ENCODE assay signal across 3 cellular contexts in the genomic region with DNA sequence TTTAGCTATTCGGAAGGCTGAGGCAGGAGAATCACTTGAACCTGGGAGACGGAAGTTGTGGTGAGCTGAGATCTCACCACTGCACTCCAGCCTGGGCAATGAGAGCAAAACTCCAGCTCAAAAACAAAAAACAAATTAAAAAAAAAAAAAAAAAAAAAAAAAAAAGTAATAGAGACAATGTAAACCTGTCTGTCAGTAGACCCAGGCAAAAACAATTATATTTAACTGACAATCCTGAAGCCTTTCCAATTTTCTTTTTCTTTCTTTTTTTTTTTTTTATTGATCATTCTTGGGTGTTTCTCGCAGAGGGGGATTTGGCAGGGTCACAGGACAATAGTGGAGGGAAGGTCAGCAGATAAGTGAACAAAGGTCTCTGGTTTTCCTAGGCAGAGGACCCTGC.
DNase-seq lines count a peak whose midpoint lies in the region; ATAC-seq, FAIRE-seq and TF ChIP-seq lines count a peak whose summit lies in the region.
"Not testable (repeated sequence)": the region's sequence is repeated elsewhere in the genome, so short reads cannot be mapped to it uniquely, and the experiment has no call there.

No MANE protein-coding gene starts in this region.

- not testable (repeated sequence) for TF ChIP-seq RAD21 in GM12878 (IDR thresholded peaks at IDR 0.05; ENCODE audit: insufficient read depth, low read depth, low read length); K562 (CRISPR knock-in tag; conservative IDR thresholded peaks at IDR 0.05 in 1 of 2, IDR thresholded peaks at IDR 0.05 in 1 of 2)

- not testable (repeated sequence) for BruUV-seq in GM12878 (replicated peaks; lab: Mats Ljungman, UMichigan); K562 (replicated peaks; lab: Mats Ljungman, UMichigan)

- not testable (repeated sequence) for DNase-seq in HEK293T (ENCODE audit: extremely low spot score); GM12878 (ENCODE audit: low read depth, low spot score); K562 (ENCODE audit: extremely low read depth in 1 of 4, low spot score in 3 of 4)

- H3K79me2 ChIP-seq in GM12878 (ENCODE audit: control insufficient read depth, insufficient read depth, low read length); K562 (ENCODE audit: control insufficient read depth, insufficient read depth, low read length): not testable (repeated sequence)

- POLR2A ChIA-PET in HEK293T (lab: Yijun Ruan, JAX); K562 (lab: Yijun Ruan, JAX): not testable (repeated sequence)
- POLR2A ChIA-PET in GM12878 (lab: Charles Lee): interaction anchor here (0.6 to 1.2 kb wide), 2 partner anchors 9 to 76 kb away, joined by 3 to 4 read pairs; no protein-coding TSS in a partner anchor

- not testable (repeated sequence) for H3K4me1 ChIP-seq in GM12878 (ENCODE audit: control insufficient read depth, insufficient read depth, low read length)
- H3K4me1 ChIP-seq in K562 (replicated peaks in 1 of 2; ENCODE audit: control insufficient read depth in 2 of 2, insufficient read depth in 2 of 2, low read length in 2 of 2): peaks cover 15 to 22% of the 10 kb centered on the region in 2 experiments

- H4K20me1 ChIP-seq in GM12878 (ENCODE audit: control insufficient read depth, insufficient read depth); K562 (replicated peaks; ENCODE audit: control insufficient read depth, insufficient read depth, low read length): not testable (repeated sequence)

- H3K36me3 ChIP-seq in GM12878 (ENCODE audit: control insufficient read depth in 2 of 2, insufficient read depth in 2 of 2, low read length in 1 of 2); K562 (ENCODE audit: control insufficient read depth, insufficient read depth, low read length): not testable (repeated sequence)

- H3K9ac ChIP-seq in GM12878 (ENCODE audit: control insufficient read depth, insufficient read depth, low read length); K562 (ENCODE audit: insufficient read depth in 1 of 2, low read depth in 2 of 2, low read length in 2 of 2): not testable (repeated sequence)

- ATAC-seq in GM12878, K562: not testable (repeated sequence)

- intact Hi-C loops in GM12878 (cut with micrococcal nuclease; ENCODE audit: unreplicated experiment): loop anchor here (5.0 kb wide), 1 partner anchor 108 kb away; no protein-coding TSS in a partner anchor
- intact Hi-C loops in K562 (cut with micrococcal nuclease): not testable (repeated sequence)

- not testable (repeated sequence) for TF ChIP-seq POLR2A in GM12878 (IDR thresholded peaks at IDR 0.05; ENCODE audit: low read depth, low read length); K562 (conservative IDR thresholded peaks at IDR 0.05)

- RAD21 ChIA-PET in GM12878 (lab: Charles Lee; ENCODE audit: unreplicated experiment): interaction anchor here (6.5 kb wide), 1 partner anchor 160 kb away, joined by 91 read pairs; no protein-coding TSS in a partner anchor

- not testable (repeated sequence) for TF ChIP-seq EP300 in GM12878 (IDR thresholded peaks at IDR 0.05; ENCODE audit: borderline replicate concordance in 1 of 2, control insufficient read depth in 1 of 2, low read depth in 2 of 2, low read length in 2 of 2); K562 (IDR thresholded peaks at IDR 0.05; ENCODE audit: low read length)

- H3K4me2 ChIP-seq in GM12878 (ENCODE audit: control insufficient read depth, insufficient read depth); K562 (ENCODE audit: insufficient read depth, low read length): not testable (repeated sequence)

- SMC1A ChIA-PET in GM12878 (lab: Charles Lee; ENCODE audit: uncharacterized antibody, unreplicated experiment): interaction anchor here (13.2 kb wide), 1 partner anchor 157 kb away, joined by 210 read pairs; no protein-coding TSS in a partner anchor

- not testable (repeated sequence) for H3K9me3 ChIP-seq in GM12878 (replicated peaks; ENCODE audit: control insufficient read depth, insufficient read depth, low read length); K562 (replicated peaks; ENCODE audit: control insufficient read depth, insufficient read depth, low read depth, low read length)

- not testable (repeated sequence) for H3K9me1 ChIP-seq in K562 (ENCODE audit: control insufficient read depth, insufficient read depth, low read length)

- not testable (repeated sequence) for H3K4me3 ChIP-seq in GM12878, K562

- CTCF ChIA-PET in HEK293T (lab: Yijun Ruan, JAX): not testable (repeated sequence)
- CTCF ChIA-PET in GM12878 (lab: Yijun Ruan, JAX): interaction anchor here (4.2 kb wide), 1 partner anchor 10 kb away, joined by 65 read pairs; no protein-coding TSS in a partner anchor
- CTCF ChIA-PET in K562 (lab: Yijun Ruan, JAX; ENCODE audit: low intra/inter-chr PET ratio): interaction anchor here (0.7 kb wide), 1 partner anchor 11 kb away, joined by 3 read pairs; no protein-coding TSS in a partner anchor

- not testable (repeated sequence) for H3K27ac ChIP-seq in GM12878 (ENCODE audit: control insufficient read depth, insufficient read depth); K562 (ENCODE audit: extremely low read depth, low read depth, low read length)

- not testable (repeated sequence) for TF ChIP-seq CTCF in GM12878 (IDR thresholded peaks at IDR 0.05 in 2 of 3, conservative IDR thresholded peaks at IDR 0.05 in 1 of 3; ENCODE audit: control insufficient read depth in 2 of 3, extremely low read depth in 1 of 3, insufficient read depth in 1 of 3, low read depth in 3 of 3, low read length in 3 of 3); K562 (IDR thresholded peaks at IDR 0.05 in 2 of 3, conservative IDR thresholded peaks at IDR 0.05 in 1 of 3; ENCODE audit: insufficient read depth in 2 of 3, low read depth in 1 of 3, low read length in 3 of 3)

- in situ Hi-C loops in GM12878 (cut with MboI); K562 (cut with MboI): not testable (repeated sequence)

- H2AFZ ChIP-seq in GM12878 (ENCODE audit: control insufficient read depth, low read depth, low read length); K562 (ENCODE audit: low read depth, low read length): not testable (repeated sequence)

- not testable (repeated sequence) for H3K27me3 ChIP-seq in GM12878 (replicated peaks in 1 of 2; ENCODE audit: control insufficient read depth in 2 of 2, insufficient read depth in 2 of 2, low read length in 1 of 2); K562 (ENCODE audit: control insufficient read depth in 2 of 2, insufficient read depth in 2 of 2, low read length in 2 of 2)

- WGBS in GM12878 (ENCODE audit: insufficient coverage, insufficient replicate concordance, low lambda C conversion rate, missing lambda C conversion rate): 100% methylated on average over 1 of the region's 3 CpGs
- no CpG with 5 or more reads among the region's 3 CpGs for WGBS in K562 (ENCODE audit: insufficient coverage, low coverage, missing lambda C conversion rate)

- not testable (repeated sequence) for FAIRE-seq in GM12878 (lab: Jason Lieb, UNC); K562 (lab: Jason Lieb, UNC)

TF ChIP-seq in HEK293T, 16 proteins besides CTCF, POLR2A, EP300 and RAD21:
- TF ChIP-seq ZNF384 (IDR thresholded peaks at IDR 0.05): peak; percentile 59

TF ChIP-seq in GM12878, 131 proteins besides CTCF, POLR2A, EP300 and RAD21:
- peak; percentile 58; the same call in 1 of the 2 replicates for TF ChIP-seq ZNF384 (IDR thresholded peaks at IDR 0.05; ENCODE audit: borderline replicate concordance, low read depth, low read length)
TF ChIP-seq in GM12878: peak in this region for 1; not testable (repeated sequence) for 130.

TF ChIP-seq in K562, 482 proteins besides CTCF, POLR2A, EP300 and RAD21:
- peak; percentile 73 for TF ChIP-seq ZNF384 (IDR thresholded peaks at IDR 0.05; ENCODE audit: low read depth, low read length)
TF ChIP-seq in K562: peak in this region for 1; not testable (repeated sequence) for 481.
